In the genomic region with DNA sequence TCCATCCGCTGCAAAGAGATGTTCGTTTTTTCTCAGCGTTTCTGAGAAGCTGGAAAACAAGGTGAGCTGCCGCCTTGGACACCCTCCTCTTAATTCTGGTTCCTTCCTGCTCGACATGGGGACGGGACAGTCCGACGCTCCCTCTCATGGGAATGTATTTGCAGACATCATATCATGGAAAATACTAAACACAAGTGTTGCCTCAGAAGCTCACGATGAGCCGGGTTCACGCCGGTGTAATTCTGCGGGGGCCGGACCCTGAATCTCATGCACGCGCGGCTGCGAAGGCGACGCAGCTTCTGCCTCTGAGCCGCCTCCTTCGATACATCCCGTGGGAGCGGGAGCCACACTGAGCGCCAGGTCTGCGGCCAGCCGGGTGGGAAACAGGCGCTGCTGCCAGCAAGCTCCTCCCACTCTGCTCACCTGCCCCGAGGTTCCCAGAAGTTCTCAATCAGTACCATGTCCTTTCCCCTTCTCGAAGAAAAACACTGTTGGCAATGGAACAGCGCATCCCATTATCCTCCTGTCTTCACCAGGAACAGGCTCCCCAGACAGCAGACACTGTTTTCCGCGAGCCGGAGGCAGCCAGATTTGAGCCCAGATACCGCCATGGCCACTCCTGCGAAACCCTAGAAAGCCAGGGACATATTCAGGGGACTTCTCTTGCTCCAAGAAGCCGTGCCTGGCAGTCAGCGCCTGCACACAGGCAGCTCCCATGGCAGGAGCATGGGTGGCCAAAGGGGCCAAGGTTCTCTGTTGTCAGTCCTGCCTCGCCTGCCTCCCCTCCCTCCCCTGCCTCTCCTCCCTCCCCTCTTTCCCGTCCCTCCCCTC, we compare ENCODE assay signal across 1 cellular context.
TF ChIP-seq lines count a peak whose summit lies in the region.

No MANE protein-coding gene starts in this region.

TF ChIP-seq in WTC11, 78 proteins besides CTCF, POLR2A, EP300 and RAD21 (continued from another document):
- TF ChIP-seq, protein P1, sequence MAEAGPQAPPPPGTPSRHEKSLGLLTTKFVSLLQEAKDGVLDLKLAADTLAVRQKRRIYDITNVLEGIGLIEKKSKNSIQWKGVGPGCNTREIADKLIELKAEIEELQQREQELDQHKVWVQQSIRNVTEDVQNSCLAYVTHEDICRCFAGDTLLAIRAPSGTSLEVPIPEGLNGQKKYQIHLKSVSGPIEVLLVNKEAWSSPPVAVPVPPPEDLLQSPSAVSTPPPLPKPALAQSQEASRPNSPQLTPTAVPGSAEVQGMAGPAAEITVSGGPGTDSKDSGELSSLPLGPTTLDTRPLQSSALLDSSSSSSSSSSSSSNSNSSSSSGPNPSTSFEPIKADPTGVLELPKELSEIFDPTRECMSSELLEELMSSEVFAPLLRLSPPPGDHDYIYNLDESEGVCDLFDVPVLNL (CRISPR knock-in tag; IDR thresholded peaks at IDR 0.05; ENCODE audit: borderline replicate concordance, low read depth) = no peak
- TF ChIP-seq NFE2L1 (CRISPR knock-in tag; IDR thresholded peaks at IDR 0.05) (no peak), ZNF219 (CRISPR knock-in tag; IDR thresholded peaks at IDR 0.05; ENCODE audit: borderline replicate concordance) (no peak), SP1 (CRISPR knock-in tag; conservative IDR thresholded peaks at IDR 0.05) (0 out of 2 replicates have a peak, but pooled peaks have one; percentile 22), ELF4 (CRISPR knock-in tag; IDR thresholded peaks at IDR 0.05; ENCODE audit: low read depth) (no peak), FOXK1 (CRISPR knock-in tag; IDR thresholded peaks at IDR 0.05) (peak; percentile 45), NR1H2 (CRISPR knock-in tag; IDR thresholded peaks at IDR 0.05) (no peak), FOXP1 (CRISPR knock-in tag; IDR thresholded peaks at IDR 0.05; ENCODE audit: borderline replicate concordance) (peak; percentile 63; the same call in 1 of the 2 replicates), EMX1 (CRISPR knock-in tag; IDR thresholded peaks at IDR 0.05) (no peak), NFATC4 (CRISPR knock-in tag; IDR thresholded peaks at IDR 0.05) (no peak), IRF2 (CRISPR knock-in tag; IDR thresholded peaks at IDR 0.05; ENCODE audit: borderline replicate concordance, low read depth) (no peak), ATF1 (CRISPR knock-in tag; IDR thresholded peaks at IDR 0.05) (no peak), MXD4 (CRISPR knock-in tag; IDR thresholded peaks at IDR 0.05; ENCODE audit: borderline replicate concordance) (no peak), CREB1 (CRISPR knock-in tag; IDR thresholded peaks at IDR 0.05) (no peak)
- TF ChIP-seq, protein P2, sequence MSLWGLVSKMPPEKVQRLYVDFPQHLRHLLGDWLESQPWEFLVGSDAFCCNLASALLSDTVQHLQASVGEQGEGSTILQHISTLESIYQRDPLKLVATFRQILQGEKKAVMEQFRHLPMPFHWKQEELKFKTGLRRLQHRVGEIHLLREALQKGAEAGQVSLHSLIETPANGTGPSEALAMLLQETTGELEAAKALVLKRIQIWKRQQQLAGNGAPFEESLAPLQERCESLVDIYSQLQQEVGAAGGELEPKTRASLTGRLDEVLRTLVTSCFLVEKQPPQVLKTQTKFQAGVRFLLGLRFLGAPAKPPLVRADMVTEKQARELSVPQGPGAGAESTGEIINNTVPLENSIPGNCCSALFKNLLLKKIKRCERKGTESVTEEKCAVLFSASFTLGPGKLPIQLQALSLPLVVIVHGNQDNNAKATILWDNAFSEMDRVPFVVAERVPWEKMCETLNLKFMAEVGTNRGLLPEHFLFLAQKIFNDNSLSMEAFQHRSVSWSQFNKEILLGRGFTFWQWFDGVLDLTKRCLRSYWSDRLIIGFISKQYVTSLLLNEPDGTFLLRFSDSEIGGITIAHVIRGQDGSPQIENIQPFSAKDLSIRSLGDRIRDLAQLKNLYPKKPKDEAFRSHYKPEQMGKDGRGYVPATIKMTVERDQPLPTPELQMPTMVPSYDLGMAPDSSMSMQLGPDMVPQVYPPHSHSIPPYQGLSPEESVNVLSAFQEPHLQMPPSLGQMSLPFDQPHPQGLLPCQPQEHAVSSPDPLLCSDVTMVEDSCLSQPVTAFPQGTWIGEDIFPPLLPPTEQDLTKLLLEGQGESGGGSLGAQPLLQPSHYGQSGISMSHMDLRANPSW (CRISPR knock-in tag; conservative IDR thresholded peaks at IDR 0.05; ENCODE audit: low read depth) = no peak
- TF ChIP-seq, protein P3, sequence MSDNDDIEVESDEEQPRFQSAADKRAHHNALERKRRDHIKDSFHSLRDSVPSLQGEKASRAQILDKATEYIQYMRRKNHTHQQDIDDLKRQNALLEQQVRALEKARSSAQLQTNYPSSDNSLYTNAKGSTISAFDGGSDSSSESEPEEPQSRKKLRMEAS (CRISPR knock-in tag; IDR thresholded peaks at IDR 0.05) = peak; percentile 59; the same call in 1 of the 2 replicates
- TF ChIP-seq, protein P4, sequence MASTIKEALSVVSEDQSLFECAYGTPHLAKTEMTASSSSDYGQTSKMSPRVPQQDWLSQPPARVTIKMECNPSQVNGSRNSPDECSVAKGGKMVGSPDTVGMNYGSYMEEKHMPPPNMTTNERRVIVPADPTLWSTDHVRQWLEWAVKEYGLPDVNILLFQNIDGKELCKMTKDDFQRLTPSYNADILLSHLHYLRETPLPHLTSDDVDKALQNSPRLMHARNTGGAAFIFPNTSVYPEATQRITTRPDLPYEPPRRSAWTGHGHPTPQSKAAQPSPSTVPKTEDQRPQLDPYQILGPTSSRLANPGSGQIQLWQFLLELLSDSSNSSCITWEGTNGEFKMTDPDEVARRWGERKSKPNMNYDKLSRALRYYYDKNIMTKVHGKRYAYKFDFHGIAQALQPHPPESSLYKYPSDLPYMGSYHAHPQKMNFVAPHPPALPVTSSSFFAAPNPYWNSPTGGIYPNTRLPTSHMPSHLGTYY (CRISPR knock-in tag; IDR thresholded peaks at IDR 0.05) = no peak
- TF ChIP-seq, protein P5, sequence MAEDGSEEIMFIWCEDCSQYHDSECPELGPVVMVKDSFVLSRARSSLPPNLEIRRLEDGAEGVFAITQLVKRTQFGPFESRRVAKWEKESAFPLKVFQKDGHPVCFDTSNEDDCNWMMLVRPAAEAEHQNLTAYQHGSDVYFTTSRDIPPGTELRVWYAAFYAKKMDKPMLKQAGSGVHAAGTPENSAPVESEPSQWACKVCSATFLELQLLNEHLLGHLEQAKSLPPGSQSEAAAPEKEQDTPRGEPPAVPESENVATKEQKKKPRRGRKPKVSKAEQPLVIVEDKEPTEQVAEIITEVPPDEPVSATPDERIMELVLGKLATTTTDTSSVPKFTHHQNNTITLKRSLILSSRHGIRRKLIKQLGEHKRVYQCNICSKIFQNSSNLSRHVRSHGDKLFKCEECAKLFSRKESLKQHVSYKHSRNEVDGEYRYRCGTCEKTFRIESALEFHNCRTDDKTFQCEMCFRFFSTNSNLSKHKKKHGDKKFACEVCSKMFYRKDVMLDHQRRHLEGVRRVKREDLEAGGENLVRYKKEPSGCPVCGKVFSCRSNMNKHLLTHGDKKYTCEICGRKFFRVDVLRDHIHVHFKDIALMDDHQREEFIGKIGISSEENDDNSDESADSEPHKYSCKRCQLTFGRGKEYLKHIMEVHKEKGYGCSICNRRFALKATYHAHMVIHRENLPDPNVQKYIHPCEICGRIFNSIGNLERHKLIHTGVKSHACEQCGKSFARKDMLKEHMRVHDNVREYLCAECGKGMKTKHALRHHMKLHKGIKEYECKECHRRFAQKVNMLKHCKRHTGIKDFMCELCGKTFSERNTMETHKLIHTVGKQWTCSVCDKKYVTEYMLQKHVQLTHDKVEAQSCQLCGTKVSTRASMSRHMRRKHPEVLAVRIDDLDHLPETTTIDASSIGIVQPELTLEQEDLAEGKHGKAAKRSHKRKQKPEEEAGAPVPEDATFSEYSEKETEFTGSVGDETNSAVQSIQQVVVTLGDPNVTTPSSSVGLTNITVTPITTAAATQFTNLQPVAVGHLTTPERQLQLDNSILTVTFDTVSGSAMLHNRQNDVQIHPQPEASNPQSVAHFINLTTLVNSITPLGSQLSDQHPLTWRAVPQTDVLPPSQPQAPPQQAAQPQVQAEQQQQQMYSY (CRISPR knock-in tag; IDR thresholded peaks at IDR 0.05) = no peak
- TF ChIP-seq, protein P6, sequence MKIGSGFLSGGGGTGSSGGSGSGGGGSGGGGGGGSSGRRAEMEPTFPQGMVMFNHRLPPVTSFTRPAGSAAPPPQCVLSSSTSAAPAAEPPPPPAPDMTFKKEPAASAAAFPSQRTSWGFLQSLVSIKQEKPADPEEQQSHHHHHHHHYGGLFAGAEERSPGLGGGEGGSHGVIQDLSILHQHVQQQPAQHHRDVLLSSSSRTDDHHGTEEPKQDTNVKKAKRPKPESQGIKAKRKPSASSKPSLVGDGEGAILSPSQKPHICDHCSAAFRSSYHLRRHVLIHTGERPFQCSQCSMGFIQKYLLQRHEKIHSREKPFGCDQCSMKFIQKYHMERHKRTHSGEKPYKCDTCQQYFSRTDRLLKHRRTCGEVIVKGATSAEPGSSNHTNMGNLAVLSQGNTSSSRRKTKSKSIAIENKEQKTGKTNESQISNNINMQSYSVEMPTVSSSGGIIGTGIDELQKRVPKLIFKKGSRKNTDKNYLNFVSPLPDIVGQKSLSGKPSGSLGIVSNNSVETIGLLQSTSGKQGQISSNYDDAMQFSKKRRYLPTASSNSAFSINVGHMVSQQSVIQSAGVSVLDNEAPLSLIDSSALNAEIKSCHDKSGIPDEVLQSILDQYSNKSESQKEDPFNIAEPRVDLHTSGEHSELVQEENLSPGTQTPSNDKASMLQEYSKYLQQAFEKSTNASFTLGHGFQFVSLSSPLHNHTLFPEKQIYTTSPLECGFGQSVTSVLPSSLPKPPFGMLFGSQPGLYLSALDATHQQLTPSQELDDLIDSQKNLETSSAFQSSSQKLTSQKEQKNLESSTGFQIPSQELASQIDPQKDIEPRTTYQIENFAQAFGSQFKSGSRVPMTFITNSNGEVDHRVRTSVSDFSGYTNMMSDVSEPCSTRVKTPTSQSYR (CRISPR knock-in tag; IDR thresholded peaks at IDR 0.05) = no peak
- TF ChIP-seq, protein P7, sequence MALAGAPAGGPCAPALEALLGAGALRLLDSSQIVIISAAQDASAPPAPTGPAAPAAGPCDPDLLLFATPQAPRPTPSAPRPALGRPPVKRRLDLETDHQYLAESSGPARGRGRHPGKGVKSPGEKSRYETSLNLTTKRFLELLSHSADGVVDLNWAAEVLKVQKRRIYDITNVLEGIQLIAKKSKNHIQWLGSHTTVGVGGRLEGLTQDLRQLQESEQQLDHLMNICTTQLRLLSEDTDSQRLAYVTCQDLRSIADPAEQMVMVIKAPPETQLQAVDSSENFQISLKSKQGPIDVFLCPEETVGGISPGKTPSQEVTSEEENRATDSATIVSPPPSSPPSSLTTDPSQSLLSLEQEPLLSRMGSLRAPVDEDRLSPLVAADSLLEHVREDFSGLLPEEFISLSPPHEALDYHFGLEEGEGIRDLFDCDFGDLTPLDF (CRISPR knock-in tag; IDR thresholded peaks at IDR 0.05) = no peak
TF ChIP-seq in WTC11: peak in this region for 6.
